In genomic region chr1:46301406-46302090, GRCh38 we compare ENCODE assay signal across 8 cellular contexts. TPM values are rescaled to one million over a fixed set of nuclear protein-coding genes. Genes with fewer than 3 reads are reported as not detected.
DNase-seq lines count a peak whose midpoint lies in the region; ATAC-seq lines count a peak whose summit lies in the region.

No MANE protein-coding gene starts in this region.

- DNase-seq in AG08395 (ENCODE audit: low spot score): peak; percentile 45
- peak; percentile 52 for DNase-seq in RPMI7951 (ENCODE audit: low read depth)
- DNase-seq in central memory CD8-positive, alpha-beta T cell (ENCODE audit: low spot score in 2 of 2): peak; percentile 18 to 21
- peak; percentile 71 for DNase-seq in left kidney (ENCODE audit: low read depth, low spot score)
- DNase-seq in stimulated activated CD8-positive, alpha-beta memory T cell treated with anti-CD3 and anti-CD28 coated beads, Interleukin-12 subunit alpha, Interleukin-12 subunit beta, amount 100 ng/mL, for 4 hours (ENCODE audit: low read depth): peak; percentile 6

- H3K4me1 Mint-ChIP-seq in central memory CD8-positive, alpha-beta T cell: peaks cover 37% of the 10 kb centered on the region

- peak overlapping the region; percentile 99 for H3K4me3 Mint-ChIP-seq in central memory CD8-positive, alpha-beta T cell

- peak; percentile 0 for ATAC-seq in GM21381 (IDR thresholded peaks at IDR 0.05; ENCODE audit: unreplicated experiment)
- no peak for ATAC-seq in central memory CD8-positive, alpha-beta T cell (replicated peaks; ENCODE audit: extremely low read depth, poor library complexity, severe bottlenecking)
- no peak for ATAC-seq in GM21367 (IDR thresholded peaks at IDR 0.05; ENCODE audit: unreplicated experiment)
- no peak for ATAC-seq in GM19463 (IDR thresholded peaks at IDR 0.05; ENCODE audit: unreplicated experiment)

- H3K36me3 Mint-ChIP-seq in central memory CD8-positive, alpha-beta T cell (ENCODE audit: insufficient read depth): peaks cover 22% of the 10 kb centered on the region

- peak overlapping the region; percentile 98 for H3K27ac Mint-ChIP-seq in central memory CD8-positive, alpha-beta T cell (ENCODE audit: low read depth)

- no peaks in the 10 kb centered on the region for H3K9me3 Mint-ChIP-seq in central memory CD8-positive, alpha-beta T cell

- no peaks in the 10 kb centered on the region for H3K27me3 Mint-ChIP-seq in central memory CD8-positive, alpha-beta T cell

RNA-seq across cellular contexts. Expression of gene LRRC41, which starts 1.9 kb away (rescaled TPM):
- total RNA-seq in RPMI7951 (2014; rRNA removed; shearing (Covaris generic)): 60.8 and 63.3 TPM in 2 replicates

RNA-seq across cellular contexts. Expression of gene UQCRH, which starts 1.9 kb away (rescaled TPM):
- 747 and 790 TPM in 2 replicates for total RNA-seq in RPMI7951 (2014; rRNA removed; shearing (Covaris generic))

RNA-seq across cellular contexts. Expression of gene NSUN4, which starts 39.1 kb away (rescaled TPM):
- 8.1 and 8.8 TPM in 2 replicates for total RNA-seq in RPMI7951 (2014; rRNA removed; shearing (Covaris generic))

RNA-seq across cellular contexts. Expression of gene RAD54L, which starts 54.0 kb away (rescaled TPM):
- 12.7 and 13.1 TPM in 2 replicates for total RNA-seq in RPMI7951 (2014; rRNA removed; shearing (Covaris generic))

Comparison
In these comparisons a context has a peak if more than half of its experiments do, and no peak if none do; other contexts are left out.
1. DNase-seq: peak in every context shown above with its lines; median percentile 71 in left kidney; 52 in RPMI7951; 45 in AG08395; 20 in central memory CD8-positive, alpha-beta T cell; 6 in stimulated activated CD8-positive, alpha-beta memory T cell treated with anti-CD3 and anti-CD28 coated beads, Interleukin-12 subunit alpha, Interleukin-12 subunit beta, amount 100 ng/mL, for 4 hours.